Comparison of ENCODE assay signal across 8 cellular contexts in the genomic region with DNA sequence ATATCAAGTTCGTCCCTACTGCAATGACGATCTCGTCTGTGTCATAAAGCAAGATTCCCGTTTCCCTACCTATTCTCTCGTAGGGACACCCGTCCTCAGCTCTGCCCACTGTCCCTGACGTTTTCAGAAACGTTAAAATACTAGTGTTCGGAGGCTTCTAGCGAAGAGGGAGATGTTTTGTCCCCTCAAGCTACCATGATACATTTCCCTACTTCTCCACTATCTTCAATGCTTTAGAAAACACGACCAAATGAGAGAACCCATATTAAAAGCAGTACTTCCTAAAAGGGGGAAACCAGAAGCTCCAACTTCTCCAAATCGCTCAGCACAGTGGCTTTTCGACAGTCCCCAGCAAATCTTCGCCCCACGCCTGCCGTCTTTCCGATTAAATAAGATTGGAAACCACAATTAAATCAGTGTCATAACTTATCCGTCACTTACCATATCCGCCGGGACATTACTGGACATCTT. TPM values are rescaled to one million over a fixed set of nuclear protein-coding genes. Genes with fewer than 3 reads are reported as not detected.
A peak's percentile ranks its signal among the peaks of the same experiment; 100 is the strongest.
DNase-seq lines count a peak whose midpoint lies in the region; ATAC-seq and TF ChIP-seq lines count a peak whose summit lies in the region.

No MANE protein-coding gene starts in this region.

- DNase-seq in Caki2 (ENCODE audit: low read depth) (peak; percentile 43), KBM-7 (peak; percentile 77), mesothelial cell of epicardium (ENCODE audit: low spot score in 2 of 2, unreplicated experiment in 2 of 2) (no peak), thyroid gland (peak; percentile 18 to 20), NCI-H2196 treated with DMSO at 0.1 percent for 48 hours (lab: John Stamatoyannopoulos, UW; ENCODE audit: unreplicated experiment) (no peak)
- DNase-seq in T-helper 2 cell treated with Interferon-gamma antibody and Interleukin-4, amounts not matched to agents 5 μg/mL and 100 μg/mL, for 36 hours (ENCODE audit: low spot score) = peak; percentile 23

- intact Hi-C loops in thyroid gland (cut with DNase I) = no loop called here

- no peaks in the 10 kb centered on the region for H3K9me3 Mint-ChIP-seq in T-helper 2 cell treated with Interferon-gamma antibody and Interleukin-4, amounts not matched to agents 5 μg/mL and 100 μg/mL, for 36 hours
- H3K9me3 Mint-ChIP-seq in mesothelial cell of epicardium = no peaks in the 10 kb centered on the region

- H3K4me1 ChIP-seq in ectodermal cell (ENCODE audit: control insufficient read depth, insufficient read depth, low read length) (no peaks in the 10 kb centered on the region), thyroid gland (peaks cover 0 to 11% of the 10 kb centered on the region in 2 donors)

- in situ Hi-C loops in Caki2 (cut with HindIII; ENCODE audit: low pct_unique_long_range_greater_than_20kb, low sequenced_read_pairs) = loop anchor here (10.0 kb wide), 1 partner anchor 76 kb away; no protein-coding TSS in a partner anchor
- in situ Hi-C loops in KBM-7 (cut with MboI; ENCODE audit: low pct_unique_long_range_greater_than_20kb, low sequenced_read_pairs) = no loop called here

- peak overlapping the region; percentile 89 for H3K4me3 Mint-ChIP-seq in T-helper 2 cell treated with Interferon-gamma antibody and Interleukin-4, amounts not matched to agents 5 μg/mL and 100 μg/mL, for 36 hours
- peak overlapping the region; percentile 93 for H3K4me3 Mint-ChIP-seq in mesothelial cell of epicardium

- no peaks in the 10 kb centered on the region for H3K27me3 Mint-ChIP-seq in T-helper 2 cell treated with Interferon-gamma antibody and Interleukin-4, amounts not matched to agents 5 μg/mL and 100 μg/mL, for 36 hours (ENCODE audit: low read depth)
- no peaks in the 10 kb centered on the region for H3K27me3 Mint-ChIP-seq in mesothelial cell of epicardium (ENCODE audit: low read depth)

- H3K27me3 ChIP-seq in ectodermal cell (ENCODE audit: control insufficient read depth, insufficient read depth, low read length, poor library complexity, severe bottlenecking) (no peaks in the 10 kb centered on the region), thyroid gland (no peaks in the 10 kb centered on the region)

- ATAC-seq in GM21528 (IDR thresholded peaks at IDR 0.05; ENCODE audit: low FRiP score, unreplicated experiment) = no peak

- TF ChIP-seq POLR2A in thyroid gland (IDR thresholded peaks at IDR 0.05) = no peak

- 1% methylated on average over 20 of the region's 20 CpGs for WGBS in ectodermal cell, 2 experiments
- 0 to 1% methylated on average over 20 of the region's 20 CpGs for WGBS in thyroid gland, 2 donors

- peaks cover 8% of the 10 kb centered on the region for H3K36me3 Mint-ChIP-seq in T-helper 2 cell treated with Interferon-gamma antibody and Interleukin-4, amounts not matched to agents 5 μg/mL and 100 μg/mL, for 36 hours (ENCODE audit: low read depth)
- H3K36me3 Mint-ChIP-seq in mesothelial cell of epicardium = no peaks in the 10 kb centered on the region

- TF ChIP-seq CTCF in mesothelial cell of epicardium (IDR thresholded peaks at IDR 0.05; ENCODE audit: unreplicated experiment) = no peak
- TF ChIP-seq CTCF in thyroid gland (IDR thresholded peaks at IDR 0.05) = no peak

- no peaks in the 10 kb centered on the region for H3K36me3 ChIP-seq in ectodermal cell (ENCODE audit: control insufficient read depth, insufficient read depth, low read length)
- H3K36me3 ChIP-seq in thyroid gland = no peaks in the 10 kb centered on the region

- H3K9me3 ChIP-seq in ectodermal cell (ENCODE audit: control insufficient read depth, low read length) = no peaks in the 10 kb centered on the region
- no peaks in the 10 kb centered on the region for H3K9me3 ChIP-seq in thyroid gland

- H3K4me3 ChIP-seq in ectodermal cell (ENCODE audit: insufficient read depth, low read depth, low read length) (peak overlapping the region; percentile 66), thyroid gland (replicated peaks in 1 of 3) (peak overlapping the region; percentile 38 to 77 (median 54))

- peaks cover 25% of the 10 kb centered on the region for H3K4me1 Mint-ChIP-seq in T-helper 2 cell treated with Interferon-gamma antibody and Interleukin-4, amounts not matched to agents 5 μg/mL and 100 μg/mL, for 36 hours (ENCODE audit: low read depth)
- peaks cover 49% of the 10 kb centered on the region for H3K4me1 Mint-ChIP-seq in mesothelial cell of epicardium

- H3K27ac ChIP-seq in ectodermal cell (ENCODE audit: insufficient read depth, low read depth, low read length, poor library complexity, severe bottlenecking) = no peak overlapping the region
- H3K27ac ChIP-seq in thyroid gland = peak overlapping the region; percentile 99 to 100 (median 99)

- H3K27ac Mint-ChIP-seq in T-helper 2 cell treated with Interferon-gamma antibody and Interleukin-4, amounts not matched to agents 5 μg/mL and 100 μg/mL, for 36 hours = peak overlapping the region; percentile 89
- peak overlapping the region; percentile 96 for H3K27ac Mint-ChIP-seq in mesothelial cell of epicardium

RNA-seq across cellular contexts. Expression of gene UBL3, which starts 1.3 kb away (rescaled TPM):
- 14.7 and 18.7 TPM in 2 replicates for total RNA-seq in Caki2 (2014; rRNA removed; shearing (Covaris generic); ENCODE audit: low replicate concordance)
- 24.2 TPM for polyA plus RNA-seq in ectodermal cell (2013, experiment 1 of 4)
- 21.3 TPM for polyA plus RNA-seq in ectodermal cell (2013, experiment 2 of 4)
- polyA plus RNA-seq in ectodermal cell (2013, experiment 3 of 4) = 20.6 TPM
- polyA plus RNA-seq in ectodermal cell (2013, experiment 4 of 4) = 24.3 TPM
- total RNA-seq in mesothelial cell of epicardium (22.7 to 23.6 TPM (median 23.3 TPM) in 3 replicates), thyroid gland (10 to 100 TPM; 59.0 to 79.0 (median 65.1) TPM)

Comparison
In these comparisons a context has a peak if more than half of its experiments do, and no peak if none do; other contexts are left out.
1. DNase-seq: peak in Caki2 (single experiment), KBM-7 (single experiment), T-helper 2 cell treated with Interferon-gamma antibody and Interleukin-4, amounts not matched to agents 5 μg/mL and 100 μg/mL, for 36 hours (single experiment) and thyroid gland (2 of 2); none in mesothelial cell of epicardium (0 of 2) and NCI-H2196 treated with DMSO at 0.1 percent for 48 hours (single experiment).